ENCODE assay signal across 19 cellular contexts in the genomic region with DNA sequence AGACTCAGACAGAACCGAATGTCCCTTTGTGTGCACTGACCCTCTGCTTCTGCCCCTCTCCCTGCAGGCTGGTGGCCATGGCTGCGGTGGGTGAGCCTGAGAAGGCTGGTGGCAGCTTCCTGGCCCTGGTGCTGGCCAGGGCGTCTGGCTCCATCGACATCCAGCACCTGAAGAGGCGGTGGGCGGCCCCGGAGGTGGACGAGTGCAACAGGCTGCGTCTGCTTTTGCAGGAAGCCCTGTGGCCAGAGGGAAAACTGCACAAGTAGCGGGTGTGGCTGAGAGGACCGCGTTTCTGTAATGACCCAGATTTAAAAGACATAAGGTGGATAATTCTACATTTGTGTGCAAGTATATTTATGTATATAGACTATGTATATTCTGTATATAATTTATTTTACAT.
"Had no signal": no experiment of that assay in that cellular context is flagged by ENCODE, and none has a peak within 500 bp of the region (broad histone marks: within the 10 kb centered on the region; RNA-seq: fewer than 3 reads in every experiment).

No MANE protein-coding gene starts in this region.

- H3K9me3 ChIP-seq: body of pancreas, lower lobe of right lung had no signal

- H3K27me3 ChIP-seq: body of pancreas, esophagus muscularis mucosa, gastroesophageal sphincter had no signal

- H3K4me3 ChIP-seq: body of pancreas, esophagus muscularis mucosa, gastroesophageal sphincter, lower lobe of right lung had no signal

- H3K27ac ChIP-seq: body of pancreas, esophagus muscularis mucosa, lower lobe of right lung had no signal

- DNase-seq: activated CD4-positive, alpha-beta T cell treated with anti-CD3 and anti-CD28 coated beads, Interleukin-2, amount 10 ng/mL, durations not matched to agents 24 days and 14 days; activated CD4-positive, CD25-positive, alpha-beta regulatory T cell; activated CD8-positive, alpha-beta memory T cell treated with anti-CD3 and anti-CD28 coated beads, Interleukin-2, amount 50 U/mL, for 4 hours; activated T-cell treated with anti-CD3 and anti-CD28 coated beads, Interleukin-2, amount 50 U/mL, for 4 hours; amygdala; body of pancreas; central memory CD4-positive, alpha-beta T cell; cortex of kidney; effector CD4-positive, alpha-beta T cell; left colon; lower lobe of right lung; nucleus accumbens; stimulated activated naive B cell treated with anti-CD40 and anti-IgM and Interleukin-4, amounts not matched to agents 10 μg/mL and 1 μg/mL and 100 μg/mL, for 72 hours; T-helper 1 cell; T-helper 9 cell had no signal

- ATAC-seq: activated T-cell treated with anti-CD3 and anti-CD28 coated beads, Interleukin-2, amount 50 U/mL, for 4 hours; body of pancreas; left colon; natural killer cell treated with Interleukin-12 subunit alpha and Interleukin-12 subunit beta and Interleukin-15 and Interleukin-18, amount 100 ng/mL, for 72 hours; stimulated activated naive B cell treated with anti-CD40 and anti-IgM and Interleukin-4, amounts not matched to agents 10 μg/mL and 1 μg/mL and 100 μg/mL, for 72 hours had no signal

- H3K9me3 Mint-ChIP-seq: activated CD4-positive, alpha-beta T cell treated with anti-CD3 and anti-CD28 coated beads, Interleukin-2, amount 10 ng/mL, durations not matched to agents 24 days and 14 days; natural killer cell treated with Interleukin-12 subunit alpha and Interleukin-12 subunit beta and Interleukin-15 and Interleukin-18, amount 100 ng/mL, for 72 hours had no signal

- H3K27me3 Mint-ChIP-seq: activated CD4-positive, alpha-beta T cell treated with anti-CD3 and anti-CD28 coated beads, Interleukin-2, amount 10 ng/mL, durations not matched to agents 24 days and 14 days; activated naive CD8-positive, alpha-beta T cell; natural killer cell treated with Interleukin-12 subunit alpha and Interleukin-12 subunit beta and Interleukin-15 and Interleukin-18, amount 100 ng/mL, for 72 hours; stimulated activated naive B cell treated with anti-CD40 and anti-IgM and Interleukin-4, amounts not matched to agents 10 μg/mL and 1 μg/mL and 100 μg/mL, for 72 hours had no signal

- H3K4me3 Mint-ChIP-seq: activated CD4-positive, alpha-beta T cell treated with anti-CD3 and anti-CD28 coated beads, Interleukin-2, amount 10 ng/mL, durations not matched to agents 24 days and 14 days; activated naive CD8-positive, alpha-beta T cell; activated T-cell treated with anti-CD3 and anti-CD28 coated beads, Interleukin-2, amount 50 U/mL, for 4 hours; natural killer cell treated with Interleukin-12 subunit alpha and Interleukin-12 subunit beta and Interleukin-15 and Interleukin-18, amount 100 ng/mL, for 72 hours; stimulated activated naive B cell treated with anti-CD40 and anti-IgM and Interleukin-4, amounts not matched to agents 10 μg/mL and 1 μg/mL and 100 μg/mL, for 72 hours had no signal

- H3K27ac Mint-ChIP-seq: activated CD4-positive, alpha-beta T cell treated with anti-CD3 and anti-CD28 coated beads, Interleukin-2, amount 10 ng/mL, durations not matched to agents 24 days and 14 days; activated naive CD8-positive, alpha-beta T cell; natural killer cell treated with Interleukin-12 subunit alpha and Interleukin-12 subunit beta and Interleukin-15 and Interleukin-18, amount 100 ng/mL, for 72 hours; stimulated activated naive B cell treated with anti-CD40 and anti-IgM and Interleukin-4, amounts not matched to agents 10 μg/mL and 1 μg/mL and 100 μg/mL, for 72 hours had no signal

- H3K4me1 ChIP-seq: body of pancreas, esophagus muscularis mucosa, lower lobe of right lung had no signal

- H3K4me1 Mint-ChIP-seq: activated CD4-positive, alpha-beta T cell treated with anti-CD3 and anti-CD28 coated beads, Interleukin-2, amount 10 ng/mL, durations not matched to agents 24 days and 14 days; stimulated activated naive B cell treated with anti-CD40 and anti-IgM and Interleukin-4, amounts not matched to agents 10 μg/mL and 1 μg/mL and 100 μg/mL, for 72 hours had no signal
